ENCODE assay signal across 36 cellular contexts in the genomic region with DNA sequence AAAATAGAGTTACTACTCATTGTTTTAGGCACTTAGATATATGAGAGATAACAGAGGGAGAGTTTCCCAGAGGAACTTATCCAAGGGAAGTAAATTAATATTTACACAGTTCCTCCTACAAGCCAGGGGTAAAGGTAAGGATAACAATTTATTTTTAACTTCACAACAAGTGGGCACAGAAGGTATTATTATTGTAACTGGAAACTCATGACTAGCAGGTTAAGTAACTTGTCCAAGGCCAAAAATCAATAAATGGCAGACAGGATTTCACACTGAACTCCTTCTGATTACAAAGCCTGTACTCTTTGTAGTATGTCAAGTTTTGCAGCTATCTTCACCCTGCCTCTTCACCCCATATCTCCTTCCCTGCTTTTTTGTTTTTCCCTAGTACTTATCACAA.
"Had no signal": no experiment of that assay in that cellular context is flagged by ENCODE, and none has a peak within 500 bp of the region (broad histone marks: within the 10 kb centered on the region; RNA-seq: fewer than 3 reads in every experiment).

No MANE protein-coding gene starts in this region.

- H3K27me3 Mint-ChIP-seq: activated CD4-positive, alpha-beta memory T cell treated with anti-CD3 and anti-CD28 coated beads, Interleukin-2, amount 10 ng/mL, durations not matched to agents 7 days and 5 days; activated CD4-positive, alpha-beta T cell treated with anti-CD3 and anti-CD28 coated beads for 36 hours; activated CD4-positive, alpha-beta T cell treated with anti-CD3 and anti-CD28 coated beads, Interleukin-2, amount 10 ng/mL, durations not matched to agents 7 days and 5 days; activated CD8-positive, alpha-beta memory T cell treated with anti-CD3 and anti-CD28 coated beads, Interleukin-2, amount 10 ng/mL, durations not matched to agents 7 days and 5 days; activated naive CD4-positive, alpha-beta T cell treated with anti-CD3 and anti-CD28 coated beads, Interleukin-2, amount 10 ng/mL, durations not matched to agents 7 days and 5 days; activated naive CD8-positive, alpha-beta T cell treated with anti-CD3 and anti-CD28 coated beads, Interleukin-2, amount 10 ng/mL, durations not matched to agents 7 days and 5 days; activated naive CD8-positive, alpha-beta T cell treated with anti-CD3 and anti-CD28 coated beads, Interleukin-2, amount 50 U/mL, for 24 hours; activated T-cell treated with anti-CD3 and anti-CD28 coated beads, Interleukin-2, amount 50 U/mL, for 24 hours; brain; central memory CD8-positive, alpha-beta T cell had no signal

- H3K4me1 Mint-ChIP-seq: activated CD4-positive, alpha-beta memory T cell treated with anti-CD3 and anti-CD28 coated beads, Interleukin-2, amount 10 ng/mL, durations not matched to agents 7 days and 5 days; activated CD4-positive, alpha-beta T cell treated with anti-CD3 and anti-CD28 coated beads for 36 hours; activated CD4-positive, alpha-beta T cell treated with anti-CD3 and anti-CD28 coated beads, Interleukin-2, amount 10 ng/mL, durations not matched to agents 7 days and 5 days; activated CD8-positive, alpha-beta memory T cell treated with anti-CD3 and anti-CD28 coated beads, Interleukin-2, amount 10 ng/mL, durations not matched to agents 7 days and 5 days; activated naive CD4-positive, alpha-beta T cell treated with anti-CD3 and anti-CD28 coated beads, Interleukin-2, amount 10 ng/mL, durations not matched to agents 7 days and 5 days; activated naive CD8-positive, alpha-beta T cell treated with anti-CD3 and anti-CD28 coated beads, Interleukin-2, amount 10 ng/mL, durations not matched to agents 7 days and 5 days; activated naive CD8-positive, alpha-beta T cell treated with anti-CD3 and anti-CD28 coated beads, Interleukin-2, amount 50 U/mL, for 24 hours; brain; central memory CD8-positive, alpha-beta T cell; WTC11 had no signal

- H3K4me3 ChIP-seq: ascending aorta, cardiac muscle cell, colonic mucosa had no signal

- H3K4me3 Mint-ChIP-seq: activated CD4-positive, alpha-beta memory T cell treated with anti-CD3 and anti-CD28 coated beads, Interleukin-2, amount 10 ng/mL, durations not matched to agents 7 days and 5 days; activated CD4-positive, alpha-beta T cell treated with anti-CD3 and anti-CD28 coated beads for 36 hours; activated CD4-positive, alpha-beta T cell treated with anti-CD3 and anti-CD28 coated beads, Interleukin-2, amount 10 ng/mL, durations not matched to agents 7 days and 5 days; activated CD8-positive, alpha-beta memory T cell treated with anti-CD3 and anti-CD28 coated beads, Interleukin-2, amount 10 ng/mL, durations not matched to agents 7 days and 5 days; activated CD8-positive, alpha-beta T cell treated with anti-CD3 and anti-CD28 coated beads, Interleukin-2, amount 10 ng/mL, durations not matched to agents 7 days and 5 days; activated naive CD4-positive, alpha-beta T cell treated with anti-CD3 and anti-CD28 coated beads, Interleukin-2, amount 10 ng/mL, durations not matched to agents 7 days and 5 days; activated naive CD8-positive, alpha-beta T cell treated with anti-CD3 and anti-CD28 coated beads, Interleukin-2, amount 10 ng/mL, durations not matched to agents 7 days and 5 days; activated naive CD8-positive, alpha-beta T cell treated with anti-CD3 and anti-CD28 coated beads, Interleukin-2, amount 50 U/mL, for 24 hours; activated T-cell treated with anti-CD3 and anti-CD28 coated beads, Interleukin-2, amount 50 U/mL, for 24 hours; brain; central memory CD8-positive, alpha-beta T cell; T-helper 1 cell treated with Interleukin-12 subunit alpha and Interleukin-12 subunit beta and Interleukin-4 antibody, amounts not matched to agents 30 μg/mL and 1 μg/mL, for 36 hours; T-helper 2 cell treated with Interferon-gamma antibody and Interleukin-4, amounts not matched to agents 5 μg/mL and 100 μg/mL, for 36 hours; WTC11 had no signal

- H3K36me3 ChIP-seq: cardiac muscle cell, colonic mucosa had no signal

- H3K9me3 ChIP-seq: ascending aorta, colonic mucosa had no signal

- H3K27ac ChIP-seq: ascending aorta, cardiac muscle cell, colonic mucosa, WERI-Rb-1 had no signal

- DNase-seq: activated CD4-positive, alpha-beta memory T cell treated with anti-CD3 and anti-CD28 coated beads, Interleukin-2, amount 10 ng/mL, durations not matched to agents 7 days and 5 days; activated CD4-positive, alpha-beta T cell treated with anti-CD3 and anti-CD28 coated beads for 1 hour; activated CD4-positive, alpha-beta T cell treated with anti-CD3 and anti-CD28 coated beads for 36 hours; activated CD4-positive, alpha-beta T cell treated with anti-CD3 and anti-CD28 coated beads for 48 hours; activated CD4-positive, alpha-beta T cell treated with anti-CD3 and anti-CD28 coated beads, Interleukin-2, amount 10 ng/mL, durations not matched to agents 7 days and 5 days; activated CD4-positive, alpha-beta T cell treated with anti-CD3 and anti-CD28 coated beads, Interleukin-2, amount 50 U/mL, for 48 hours; activated CD4-positive, CD25-positive, alpha-beta regulatory T cell; activated CD8-positive, alpha-beta memory T cell treated with anti-CD3 and anti-CD28 coated beads for 24 hours; activated CD8-positive, alpha-beta memory T cell treated with anti-CD3 and anti-CD28 coated beads, Interleukin-2, amount 10 ng/mL, durations not matched to agents 7 days and 5 days; activated CD8-positive, alpha-beta memory T cell treated with anti-CD3 and anti-CD28 coated beads, Interleukin-2, amount 50 U/mL, for 48 hours; activated CD8-positive, alpha-beta T cell treated with anti-CD3 and anti-CD28 coated beads, Interleukin-2, amount 10 ng/mL, durations not matched to agents 7 days and 5 days; activated effector memory CD4-positive, alpha-beta T cell treated with Interleukin-2 at 50 U/mL for 16 hours; activated gamma-delta T cell; activated naive CD4-positive, alpha-beta T cell treated with anti-CD3 and anti-CD28 coated beads, Interleukin-2, amount 10 ng/mL, durations not matched to agents 7 days and 5 days; activated naive CD4-positive, alpha-beta T cell treated with Interleukin-2 at 50 U/mL for 16 hours; activated naive CD8-positive, alpha-beta T cell treated with anti-CD3 and anti-CD28 coated beads, Interleukin-2, amount 10 ng/mL, durations not matched to agents 7 days and 5 days; activated naive CD8-positive, alpha-beta T cell treated with anti-CD3 and anti-CD28 coated beads, Interleukin-2, amount 50 U/mL, for 24 hours; activated T-cell treated with anti-CD3 and anti-CD28 coated beads, Interleukin-2, amount 50 U/mL, for 24 hours; activated T-cell treated with anti-CD3 and anti-CD28 coated beads, Interleukin-2, amount 50 U/mL, for 48 hours; amygdala; anterior cingulate cortex; caudate nucleus; cerebellar nuclear complex; colonic mucosa; T-helper 1 cell; T-helper 9 cell; WERI-Rb-1 had no signal

- H3K27ac Mint-ChIP-seq: activated CD4-positive, alpha-beta memory T cell treated with anti-CD3 and anti-CD28 coated beads, Interleukin-2, amount 10 ng/mL, durations not matched to agents 7 days and 5 days; activated CD4-positive, alpha-beta T cell treated with anti-CD3 and anti-CD28 coated beads for 36 hours; activated CD4-positive, alpha-beta T cell treated with anti-CD3 and anti-CD28 coated beads, Interleukin-2, amount 10 ng/mL, durations not matched to agents 7 days and 5 days; activated CD8-positive, alpha-beta memory T cell treated with anti-CD3 and anti-CD28 coated beads, Interleukin-2, amount 10 ng/mL, durations not matched to agents 7 days and 5 days; activated CD8-positive, alpha-beta T cell treated with anti-CD3 and anti-CD28 coated beads, Interleukin-2, amount 10 ng/mL, durations not matched to agents 7 days and 5 days; activated naive CD4-positive, alpha-beta T cell treated with anti-CD3 and anti-CD28 coated beads, Interleukin-2, amount 10 ng/mL, durations not matched to agents 7 days and 5 days; activated naive CD8-positive, alpha-beta T cell treated with anti-CD3 and anti-CD28 coated beads, Interleukin-2, amount 10 ng/mL, durations not matched to agents 7 days and 5 days; activated naive CD8-positive, alpha-beta T cell treated with anti-CD3 and anti-CD28 coated beads, Interleukin-2, amount 50 U/mL, for 24 hours; activated T-cell treated with anti-CD3 and anti-CD28 coated beads, Interleukin-2, amount 50 U/mL, for 24 hours; activated T-helper 2 cell treated with anti-CD3 and anti-CD28 coated beads, Interferon-gamma antibody, Interleukin-2, Interleukin-4, amounts not matched to agents 10 μg/mL and 5 μg/mL and 100 μg/mL, durations not matched to agents 14 hours and 24 hours and 36 hours; brain; T-helper 1 cell treated with Interleukin-12 subunit alpha and Interleukin-12 subunit beta and Interleukin-4 antibody, amounts not matched to agents 30 μg/mL and 1 μg/mL, for 36 hours; T-helper 2 cell treated with Interferon-gamma antibody and Interleukin-4, amounts not matched to agents 5 μg/mL and 100 μg/mL, for 36 hours; WTC11 had no signal

- H3K9me3 Mint-ChIP-seq: activated CD4-positive, alpha-beta memory T cell treated with anti-CD3 and anti-CD28 coated beads, Interleukin-2, amount 10 ng/mL, durations not matched to agents 7 days and 5 days; activated CD4-positive, alpha-beta T cell treated with anti-CD3 and anti-CD28 coated beads, Interleukin-2, amount 10 ng/mL, durations not matched to agents 7 days and 5 days; activated naive CD4-positive, alpha-beta T cell treated with anti-CD3 and anti-CD28 coated beads, Interleukin-2, amount 10 ng/mL, durations not matched to agents 7 days and 5 days; activated naive CD8-positive, alpha-beta T cell treated with anti-CD3 and anti-CD28 coated beads, Interleukin-2, amount 50 U/mL, for 24 hours; activated T-cell treated with anti-CD3 and anti-CD28 coated beads, Interleukin-2, amount 50 U/mL, for 24 hours; activated T-helper 2 cell treated with anti-CD3 and anti-CD28 coated beads, Interferon-gamma antibody, Interleukin-2, Interleukin-4, amounts not matched to agents 10 μg/mL and 5 μg/mL and 100 μg/mL, durations not matched to agents 14 hours and 24 hours and 36 hours; central memory CD8-positive, alpha-beta T cell; T-helper 1 cell treated with Interleukin-12 subunit alpha and Interleukin-12 subunit beta and Interleukin-4 antibody, amounts not matched to agents 30 μg/mL and 1 μg/mL, for 36 hours; T-helper 2 cell treated with Interferon-gamma antibody and Interleukin-4, amounts not matched to agents 5 μg/mL and 100 μg/mL, for 36 hours; WTC11 had no signal

- ATAC-seq: activated CD4-positive, alpha-beta T cell treated with anti-CD3 and anti-CD28 coated beads for 36 hours; activated CD4-positive, CD25-positive, alpha-beta regulatory T cell treated with anti-CD3 and anti-CD28 coated beads, Interleukin-2, amount 50 U/mL, for 24 hours; activated CD8-positive, alpha-beta memory T cell treated with anti-CD3 and anti-CD28 coated beads, Interleukin-2, amount 10 ng/mL, durations not matched to agents 7 days and 5 days; activated CD8-positive, alpha-beta T cell treated with anti-CD3 and anti-CD28 coated beads, Interleukin-2, amount 10 ng/mL, durations not matched to agents 7 days and 5 days; activated naive CD8-positive, alpha-beta T cell treated with anti-CD3 and anti-CD28 coated beads, Interleukin-2, amount 50 U/mL, for 24 hours; WTC11 had no signal

- H3K4me1 ChIP-seq: ascending aorta, colonic mucosa had no signal
